Comparison of ENCODE assay signal across 1 cellular context in the genomic region with DNA sequence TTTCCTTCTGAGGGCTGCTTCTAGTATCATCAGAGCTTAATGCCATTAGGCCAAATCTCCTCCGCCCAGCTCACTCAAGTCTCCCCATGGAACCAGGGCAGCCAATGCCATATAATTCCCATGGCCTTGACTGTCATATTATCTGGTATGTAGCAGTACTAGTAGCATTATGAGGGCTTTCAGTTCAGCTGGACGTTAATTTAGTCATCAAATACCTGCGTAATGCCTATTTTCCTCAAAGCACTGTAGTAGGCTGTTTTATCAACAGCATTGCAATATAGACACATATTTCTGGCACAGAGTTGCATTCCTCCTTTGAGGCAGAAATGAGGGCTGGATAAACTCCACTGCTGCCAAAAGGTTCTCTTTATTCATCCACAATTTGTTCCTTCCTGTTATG.
TF ChIP-seq lines count a peak whose summit lies in the region.

No MANE protein-coding gene starts in this region.

TF ChIP-seq in H1, 55 proteins besides CTCF, POLR2A, EP300 and RAD21:
- TF ChIP-seq USF2 (IDR thresholded peaks at IDR 0.05; ENCODE audit: low read length): no peak
- TF ChIP-seq SIN3A (conservative IDR thresholded peaks at IDR 0.05 in 1 of 2, IDR thresholded peaks at IDR 0.05 in 1 of 2; ENCODE audit: low read depth in 1 of 2, low read length in 2 of 2): no peak
- no peak for TF ChIP-seq CREB1 (IDR thresholded peaks at IDR 0.05)
- no peak for TF ChIP-seq CBX8 (IDR thresholded peaks at IDR 0.05; ENCODE audit: borderline replicate concordance, low read depth, low read length)
- TF ChIP-seq EGR1 (IDR thresholded peaks at IDR 0.05; ENCODE audit: borderline replicate concordance, low read depth, low read length): no peak
- TF ChIP-seq GABPA (IDR thresholded peaks at IDR 0.05; ENCODE audit: borderline replicate concordance, insufficient read depth, low read length): no peak
- TF ChIP-seq CHD1 (IDR thresholded peaks at IDR 0.05; ENCODE audit: low read depth, low read length): no peak
- TF ChIP-seq GTF2F1 (IDR thresholded peaks at IDR 0.05; ENCODE audit: borderline replicate concordance, low read depth, low read length): no peak
- no peak for TF ChIP-seq ASH2L (IDR thresholded peaks at IDR 0.05; ENCODE audit: low read length)
- TF ChIP-seq CBX5 (IDR thresholded peaks at IDR 0.05; ENCODE audit: low read depth, low read length): no peak
- no peak for TF ChIP-seq RBBP5 (IDR thresholded peaks at IDR 0.05; ENCODE audit: borderline replicate concordance, low read depth, low read length)
- no peak for TF ChIP-seq SP1 (IDR thresholded peaks at IDR 0.05; ENCODE audit: low read depth, low read length)
- no peak for TF ChIP-seq EZH2 (IDR thresholded peaks at IDR 0.05; ENCODE audit: low read depth, low read length, severe bottlenecking)
- TF ChIP-seq MAFK (IDR thresholded peaks at IDR 0.05; ENCODE audit: low read depth, low read length): no peak
- no peak for TF ChIP-seq RNF2 (IDR thresholded peaks at IDR 0.05; ENCODE audit: borderline replicate concordance, low read depth, low read length, missing control alignments, poor library complexity, severe bottlenecking)
- TF ChIP-seq BRCA1 (IDR thresholded peaks at IDR 0.05; ENCODE audit: low read depth, low read length): no peak
- no peak for TF ChIP-seq TAF1 (IDR thresholded peaks at IDR 0.05; ENCODE audit: low read depth, low read length)
- TF ChIP-seq POU5F1 (IDR thresholded peaks at IDR 0.05; ENCODE audit: low read depth, low read length): no peak
- TF ChIP-seq BACH1 (IDR thresholded peaks at IDR 0.05; ENCODE audit: low read length): no peak
TF ChIP-seq in H1: peak in this region for 0.
